ENCODE assay signal across 8 cellular contexts in genomic region chr13:41310963-41311606, GRCh38. TPM values are rescaled to one million over a fixed set of nuclear protein-coding genes. Genes with fewer than 3 reads are reported as not detected.
DNase-seq lines count a peak whose midpoint lies in the region; ATAC-seq lines count a peak whose summit lies in the region.

NAA16 (plus strand) TSS chr13:41311267; CDS start chr13:41311529, 262 bp downstream.

- no peaks in the 10 kb centered on the region for H3K27me3 Mint-ChIP-seq in effector memory CD8-positive, alpha-beta T cell
- H3K27me3 Mint-ChIP-seq in memory B cell = no peaks in the 10 kb centered on the region

- H3K4me1 Mint-ChIP-seq in effector memory CD8-positive, alpha-beta T cell (ENCODE audit: low read depth in 2 of 2) = peaks cover 20 to 24% of the 10 kb centered on the region in 2 donors
- H3K4me1 Mint-ChIP-seq in memory B cell = peaks cover 9% of the 10 kb centered on the region

- DNase-seq in COLO829 (ENCODE audit: low spot score) (peak; percentile 93), HS-5 (ENCODE audit: low read depth) (peak; percentile 53), NOMO-1 (lab: John Stamatoyannopoulos, UW; ENCODE audit: unreplicated experiment in 2 of 2) (peak; percentile 70 to 82), memory B cell (ENCODE audit: low spot score in 2 of 2) (peak; percentile 94 to 96)
- DNase-seq in effector memory CD8-positive, alpha-beta T cell = peak; percentile 93 to 95 (median 95)
- DNase-seq in stimulated activated CD8-positive, alpha-beta memory T cell treated with anti-CD3 and anti-CD28 coated beads, Interleukin-12 subunit alpha, Interleukin-12 subunit beta, amount 100 ng/mL, for 1 hour (ENCODE audit: low read depth) = peak; percentile 92

- POLR2A ChIA-PET in activated CD8-positive, alpha-beta memory T cell treated with anti-CD3 and anti-CD28 coated beads for 36 hours (lab: Charles Lee) = interaction anchor here (0.6 to 0.7 kb wide), 2 partner anchors 962 to 1071 kb away, joined by 3 read pairs; no protein-coding TSS in a partner anchor

- CTCF ChIA-PET in activated CD8-positive, alpha-beta memory T cell treated with anti-CD3 and anti-CD28 coated beads for 36 hours (lab: Charles Lee) = no interaction called here

- peak within 1 kb of the TSS; percentile 95 to 96 for H3K4me3 Mint-ChIP-seq in effector memory CD8-positive, alpha-beta T cell
- H3K4me3 Mint-ChIP-seq in memory B cell = peak within 1 kb of the TSS; percentile 97

- H3K9me3 Mint-ChIP-seq in effector memory CD8-positive, alpha-beta T cell = no peaks in the 10 kb centered on the region
- no peaks in the 10 kb centered on the region for H3K9me3 Mint-ChIP-seq in memory B cell

- peak; percentile 22 for ATAC-seq in GM19468 (IDR thresholded peaks at IDR 0.05; ENCODE audit: extremely low read depth, unreplicated experiment)
- ATAC-seq in effector memory CD8-positive, alpha-beta T cell (replicated peaks) = peak; percentile 86
- ATAC-seq in memory B cell (ENCODE audit: low read depth) = peak; percentile 80

- peaks cover 22% of the 10 kb centered on the region for H3K36me3 Mint-ChIP-seq in effector memory CD8-positive, alpha-beta T cell (ENCODE audit: insufficient read depth)
- no peaks in the 10 kb centered on the region for H3K36me3 Mint-ChIP-seq in memory B cell

- H3K27ac Mint-ChIP-seq in effector memory CD8-positive, alpha-beta T cell = peak within 1 kb of the TSS; percentile 95
- H3K27ac Mint-ChIP-seq in memory B cell = peak within 1 kb of the TSS; percentile 95

RNA-seq across cellular contexts. Expression of gene NAA16, which starts in this region (rescaled TPM):
- 10 to 100 TPM; 21.5 to 21.7 TPM for total RNA-seq in activated CD8-positive, alpha-beta memory T cell treated with anti-CD3 and anti-CD28 coated beads for 36 hours

Comparison
In these comparisons a context has a peak if more than half of its experiments do, and no peak if none do; other contexts are left out.
1. Peak in every context shown above with its lines: DNase-seq and ATAC-seq.
2. ATAC-seq: peak in every context shown above with its lines; median percentile 86 in effector memory CD8-positive, alpha-beta T cell; 80 in memory B cell; 22 in GM19468.